In the genomic region with DNA sequence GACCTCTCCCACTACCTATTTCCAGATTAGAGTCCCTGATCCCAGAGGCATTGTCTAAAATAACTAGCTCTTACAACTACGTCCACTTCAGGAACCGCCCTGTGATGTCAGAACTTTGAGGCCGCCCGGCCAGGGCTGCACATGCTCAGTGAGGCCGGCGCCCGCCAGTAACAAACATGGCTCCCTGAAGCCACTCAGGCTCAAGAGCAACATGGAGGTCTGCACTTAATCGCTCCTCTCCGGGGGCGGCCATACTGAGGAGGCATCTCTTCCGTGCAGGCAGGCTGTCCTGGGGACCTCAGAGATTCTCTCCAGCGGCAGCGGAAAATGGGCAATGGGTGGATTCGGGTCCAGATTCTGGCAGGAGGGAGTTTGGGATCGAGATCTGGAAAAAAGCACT, we compare ENCODE assay signal across 7 cellular contexts.
DNase-seq lines count a peak whose midpoint lies in the region; ATAC-seq and TF ChIP-seq lines count a peak whose summit lies in the region.
"Not testable (repeated sequence)": the region's sequence is repeated elsewhere in the genome, so short reads cannot be mapped to it uniquely, and the experiment has no call there.

No MANE protein-coding gene starts in this region.

- not testable (repeated sequence) for H3K27me3 ChIP-seq in GM23338 (ENCODE audit: insufficient read depth); liver (ENCODE audit: control insufficient read depth in 4 of 4, insufficient read depth in 4 of 4, low read length in 3 of 4)

- H4K20me1 ChIP-seq in GM23338 (replicated peaks; ENCODE audit: insufficient read depth), result not testable (repeated sequence)

- not testable (repeated sequence) for H3K4me3 ChIP-seq in GM23338; liver (ENCODE audit: low read depth in 1 of 3, low read length in 3 of 3)

- peak overlapping the region; percentile 85; the same call in 1 of the 2 replicates for H3K27ac Mint-ChIP-seq in GM23338
- peak overlapping the region; percentile 74 for H3K27ac Mint-ChIP-seq in T-helper 2 cell treated with Interferon-gamma antibody and Interleukin-4, amounts not matched to agents 5 μg/mL and 100 μg/mL, for 36 hours
- peak overlapping the region; percentile 86 for H3K27ac Mint-ChIP-seq in glutamatergic neuron (ENCODE audit: unreplicated experiment)
- H3K27ac Mint-ChIP-seq in stimulated activated memory B cell treated with anti-CD40 and anti-IgM and Interleukin-4, amounts not matched to agents 10 μg/mL and 1 μg/mL and 100 μg/mL, for 72 hours, result peak overlapping the region; percentile 79

- not testable (repeated sequence) for DNase-seq in GM23338 (ENCODE audit: low spot score)
- peak; percentile 5 for DNase-seq in T-helper 2 cell treated with Interferon-gamma antibody and Interleukin-4, amounts not matched to agents 5 μg/mL and 100 μg/mL, for 36 hours (ENCODE audit: low spot score)
- DNase-seq in activated T-cell treated with anti-CD3 and anti-CD28 coated beads, Interleukin-2, amount 50 U/mL, for 1 hour, result peak; percentile 2
- peak; percentile 10 for DNase-seq in central memory CD4-positive, alpha-beta T cell
- DNase-seq in glutamatergic neuron, result peak; percentile 33

- H3K9ac ChIP-seq in liver (ENCODE audit: low read depth in 1 of 2, low read length in 2 of 2), result not testable (repeated sequence)

- peak overlapping the region; percentile 67 for H3K4me3 Mint-ChIP-seq in GM23338
- peak overlapping the region; percentile 73 for H3K4me3 Mint-ChIP-seq in T-helper 2 cell treated with Interferon-gamma antibody and Interleukin-4, amounts not matched to agents 5 μg/mL and 100 μg/mL, for 36 hours
- H3K4me3 Mint-ChIP-seq in glutamatergic neuron (ENCODE audit: unreplicated experiment), result peak overlapping the region; percentile 85
- peak overlapping the region; percentile 84 for H3K4me3 Mint-ChIP-seq in stimulated activated memory B cell treated with anti-CD40 and anti-IgM and Interleukin-4, amounts not matched to agents 10 μg/mL and 1 μg/mL and 100 μg/mL, for 72 hours

- not testable (repeated sequence) for H3K79me2 ChIP-seq in GM23338 (replicated peaks; ENCODE audit: insufficient read depth)

- H3K4me2 ChIP-seq in GM23338, result not testable (repeated sequence)

- TF ChIP-seq RAD21 in liver (IDR thresholded peaks at IDR 0.05), result not testable (repeated sequence)

- H3K4me1 ChIP-seq in GM23338 (ENCODE audit: insufficient read depth); liver (ENCODE audit: control insufficient read depth in 4 of 4, insufficient read depth in 4 of 4, low read length in 3 of 4): not testable (repeated sequence)

- not testable (repeated sequence) for H2AFZ ChIP-seq in GM23338

- H3K4me1 Mint-ChIP-seq in GM23338; T-helper 2 cell treated with Interferon-gamma antibody and Interleukin-4, amounts not matched to agents 5 μg/mL and 100 μg/mL, for 36 hours (ENCODE audit: low read depth); glutamatergic neuron (ENCODE audit: low read depth, unreplicated experiment); stimulated activated memory B cell treated with anti-CD40 and anti-IgM and Interleukin-4, amounts not matched to agents 10 μg/mL and 1 μg/mL and 100 μg/mL, for 72 hours: not testable (repeated sequence)

- not testable (repeated sequence) for H3K9me3 ChIP-seq in liver (ENCODE audit: control insufficient read depth in 4 of 4, low read length in 3 of 4)

- not testable (repeated sequence) for ATAC-seq in GM23338; stimulated activated memory B cell treated with anti-CD40 and anti-IgM and Interleukin-4, amounts not matched to agents 10 μg/mL and 1 μg/mL and 100 μg/mL, for 72 hours

- 19% methylated on average over 7 of the region's 15 CpGs for WGBS in liver

- H3K36me3 ChIP-seq in GM23338 (ENCODE audit: insufficient read depth); liver (ENCODE audit: control insufficient read depth in 4 of 4, insufficient read depth in 3 of 4, low read depth in 1 of 4, low read length in 3 of 4): not testable (repeated sequence)

- H3K9me2 ChIP-seq in GM23338 (ENCODE audit: insufficient read depth), result not testable (repeated sequence)

- H3F3A ChIP-seq in GM23338 (replicated peaks; ENCODE audit: low read depth), result not testable (repeated sequence)

- not testable (repeated sequence) for TF ChIP-seq CTCF in GM23338 (conservative IDR thresholded peaks at IDR 0.05; ENCODE audit: low read depth in 2 of 2); glutamatergic neuron (IDR thresholded peaks at IDR 0.05; ENCODE audit: partially characterized antibody, unreplicated experiment); liver (IDR thresholded peaks at IDR 0.05; ENCODE audit: low read depth, low read length, missing input control)

- not testable (repeated sequence) for H3K9me3 Mint-ChIP-seq in GM23338; T-helper 2 cell treated with Interferon-gamma antibody and Interleukin-4, amounts not matched to agents 5 μg/mL and 100 μg/mL, for 36 hours; glutamatergic neuron (ENCODE audit: unreplicated experiment); stimulated activated memory B cell treated with anti-CD40 and anti-IgM and Interleukin-4, amounts not matched to agents 10 μg/mL and 1 μg/mL and 100 μg/mL, for 72 hours

- H3K27ac ChIP-seq in GM23338 (ENCODE audit: low read depth), result not testable (repeated sequence)
- peak overlapping the region in 1 of 2 donors; percentile 31 for H3K27ac ChIP-seq in liver (ENCODE audit: low read depth in 1 of 2, low read length in 2 of 2)

- not testable (repeated sequence) for H3K36me3 Mint-ChIP-seq in GM23338 (ENCODE audit: low read depth); T-helper 2 cell treated with Interferon-gamma antibody and Interleukin-4, amounts not matched to agents 5 μg/mL and 100 μg/mL, for 36 hours (ENCODE audit: low read depth); glutamatergic neuron (ENCODE audit: unreplicated experiment); stimulated activated memory B cell treated with anti-CD40 and anti-IgM and Interleukin-4, amounts not matched to agents 10 μg/mL and 1 μg/mL and 100 μg/mL, for 72 hours

- H3K27me3 Mint-ChIP-seq in GM23338 (ENCODE audit: insufficient read depth, low read depth, poor library complexity); T-helper 2 cell treated with Interferon-gamma antibody and Interleukin-4, amounts not matched to agents 5 μg/mL and 100 μg/mL, for 36 hours (ENCODE audit: low read depth); glutamatergic neuron (ENCODE audit: unreplicated experiment); stimulated activated memory B cell treated with anti-CD40 and anti-IgM and Interleukin-4, amounts not matched to agents 10 μg/mL and 1 μg/mL and 100 μg/mL, for 72 hours: not testable (repeated sequence)

TF ChIP-seq in liver, 16 proteins besides CTCF, POLR2A, EP300 and RAD21:
- peak; percentile 91 for TF ChIP-seq YY1 (IDR thresholded peaks at IDR 0.05)
- TF ChIP-seq, protein P1, sequence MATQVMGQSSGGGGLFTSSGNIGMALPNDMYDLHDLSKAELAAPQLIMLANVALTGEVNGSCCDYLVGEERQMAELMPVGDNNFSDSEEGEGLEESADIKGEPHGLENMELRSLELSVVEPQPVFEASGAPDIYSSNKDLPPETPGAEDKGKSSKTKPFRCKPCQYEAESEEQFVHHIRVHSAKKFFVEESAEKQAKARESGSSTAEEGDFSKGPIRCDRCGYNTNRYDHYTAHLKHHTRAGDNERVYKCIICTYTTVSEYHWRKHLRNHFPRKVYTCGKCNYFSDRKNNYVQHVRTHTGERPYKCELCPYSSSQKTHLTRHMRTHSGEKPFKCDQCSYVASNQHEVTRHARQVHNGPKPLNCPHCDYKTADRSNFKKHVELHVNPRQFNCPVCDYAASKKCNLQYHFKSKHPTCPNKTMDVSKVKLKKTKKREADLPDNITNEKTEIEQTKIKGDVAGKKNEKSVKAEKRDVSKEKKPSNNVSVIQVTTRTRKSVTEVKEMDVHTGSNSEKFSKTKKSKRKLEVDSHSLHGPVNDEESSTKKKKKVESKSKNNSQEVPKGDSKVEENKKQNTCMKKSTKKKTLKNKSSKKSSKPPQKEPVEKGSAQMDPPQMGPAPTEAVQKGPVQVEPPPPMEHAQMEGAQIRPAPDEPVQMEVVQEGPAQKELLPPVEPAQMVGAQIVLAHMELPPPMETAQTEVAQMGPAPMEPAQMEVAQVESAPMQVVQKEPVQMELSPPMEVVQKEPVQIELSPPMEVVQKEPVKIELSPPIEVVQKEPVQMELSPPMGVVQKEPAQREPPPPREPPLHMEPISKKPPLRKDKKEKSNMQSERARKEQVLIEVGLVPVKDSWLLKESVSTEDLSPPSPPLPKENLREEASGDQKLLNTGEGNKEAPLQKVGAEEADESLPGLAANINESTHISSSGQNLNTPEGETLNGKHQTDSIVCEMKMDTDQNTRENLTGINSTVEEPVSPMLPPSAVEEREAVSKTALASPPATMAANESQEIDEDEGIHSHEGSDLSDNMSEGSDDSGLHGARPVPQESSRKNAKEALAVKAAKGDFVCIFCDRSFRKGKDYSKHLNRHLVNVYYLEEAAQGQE (IDR thresholded peaks at IDR 0.05), result peak; percentile 78
